In genomic region chr3:178369006-178369405, GRCh38 we compare ENCODE assay signal across 21 cellular contexts.
"Had no signal": no experiment of that assay in that cellular context is flagged by ENCODE, and none has a peak within 500 bp of the region (broad histone marks: within the 10 kb centered on the region; RNA-seq: fewer than 3 reads in every experiment).

No MANE protein-coding gene starts in this region.

- H3K27me3 ChIP-seq: dorsolateral prefrontal cortex, gastrocnemius medialis, right lobe of liver, spleen, stomach had no signal

- H3K27me3 Mint-ChIP-seq: type B pancreatic cell had no signal

- H3K4me3 Mint-ChIP-seq: naive thymus-derived CD4-positive, alpha-beta T cell; nephron progenitor cell; type B pancreatic cell had no signal

- H3K27ac ChIP-seq: dorsolateral prefrontal cortex, gastrocnemius medialis, right lobe of liver, spleen, stomach had no signal

- H3K36me3 ChIP-seq: gastrocnemius medialis, prostate gland, right lobe of liver, spleen, stomach had no signal

- H3K27ac Mint-ChIP-seq: nephron progenitor cell, type B pancreatic cell had no signal

- DNase-seq: cortex of kidney; effector CD8-positive, alpha-beta T cell; gastrocnemius medialis; glutamatergic neuron; islet precursor cell; mammary epithelial cell; naive thymus-derived CD4-positive, alpha-beta T cell; nephron progenitor cell; right lobe of liver; spleen; stimulated activated CD4-positive, alpha-beta T cell treated with anti-CD3 and anti-CD28 coated beads, Interleukin-15, amount 100 ng/mL, for 24 hours; stimulated activated CD4-positive, alpha-beta T cell treated with anti-CD3 and anti-CD28 coated beads, Interleukin-1b, Interleukin-23, amount 100 ng/mL, for 48 hours; stimulated activated CD4-positive, alpha-beta T cell treated with anti-CD3 and anti-CD28 coated beads, Interleukin-4, amount 100 ng/mL, for 24 hours; stimulated activated naive CD4-positive, alpha-beta T cell; stomach; substantia nigra had no signal

- H3K4me3 ChIP-seq: dorsolateral prefrontal cortex, gastrocnemius medialis, prostate gland, right lobe of liver, spleen, stomach had no signal

- ATAC-seq: gastrocnemius medialis; left lobe of liver; naive thymus-derived CD4-positive, alpha-beta T cell; right lobe of liver had no signal

- H3K4me1 ChIP-seq: prostate gland, spleen had no signal

- H3K79me2 ChIP-seq: parathyroid adenoma had no signal

- H3K9me3 ChIP-seq: gastrocnemius medialis, prostate gland, right lobe of liver had no signal

- H3K36me3 Mint-ChIP-seq: naive thymus-derived CD4-positive, alpha-beta T cell; type B pancreatic cell had no signal
